In the genomic region with DNA sequence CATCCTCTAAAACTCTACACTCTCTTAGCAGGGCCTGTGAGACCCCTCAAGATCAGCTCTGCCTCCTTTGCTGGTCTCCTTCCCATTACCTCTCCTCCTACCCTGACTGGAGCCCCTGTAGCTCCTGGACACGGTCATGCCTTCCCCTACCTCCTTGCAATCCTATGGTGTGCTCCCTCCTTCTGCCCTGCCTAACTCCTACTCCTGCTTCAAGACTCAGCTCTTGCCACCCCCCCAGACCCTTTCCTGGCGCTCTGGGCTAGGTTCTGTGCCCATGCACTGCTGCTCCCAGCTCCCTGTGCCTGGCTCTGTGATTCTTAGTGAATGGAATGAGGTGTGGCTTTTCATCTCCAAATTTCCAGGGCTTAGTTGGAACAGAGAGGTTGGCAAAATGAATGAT, we compare ENCODE assay signal across 1 cellular context.
TF ChIP-seq lines count a peak whose summit lies in the region.

No MANE protein-coding gene starts in this region.

TF ChIP-seq in HepG2, 621 proteins besides CTCF, POLR2A, EP300 and RAD21:
- TF ChIP-seq TAF1 (CRISPR knock-in tag; IDR thresholded peaks at IDR 0.05) (no peak), ZNF83 (CRISPR knock-in tag; IDR thresholded peaks at IDR 0.05; ENCODE audit: borderline replicate concordance) (no peak), DNMT3B (CRISPR knock-in tag; conservative IDR thresholded peaks at IDR 0.05) (no peak), HOXD1 (CRISPR knock-in tag; IDR thresholded peaks at IDR 0.05) (no peak), KDM4B (CRISPR knock-in tag; IDR thresholded peaks at IDR 0.05) (no peak), GZF1 (CRISPR knock-in tag; IDR thresholded peaks at IDR 0.05) (no peak), ATM (IDR thresholded peaks at IDR 0.05; ENCODE audit: borderline replicate concordance) (no peak)
